In the genomic region with DNA sequence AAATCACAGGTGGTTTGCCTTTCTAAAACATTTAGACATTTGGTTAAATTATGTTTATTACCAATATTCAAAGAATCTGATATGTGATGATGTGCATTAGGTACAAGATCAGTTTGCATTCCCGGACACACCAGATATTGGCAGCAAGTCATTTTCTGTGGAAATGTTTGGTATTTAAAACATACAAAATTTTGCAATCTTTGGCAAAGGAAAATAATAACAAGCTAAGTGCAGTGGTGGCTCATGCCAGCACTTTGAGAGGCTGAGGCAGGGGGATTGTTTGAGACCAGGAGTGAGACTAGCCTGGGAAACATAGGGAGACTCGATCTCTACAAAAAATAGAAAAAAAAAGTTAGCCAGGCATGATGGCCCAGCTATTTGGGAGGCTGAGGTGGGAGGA, we compare ENCODE assay signal across 1 cellular context.
TF ChIP-seq lines count a peak whose summit lies in the region.

No MANE protein-coding gene starts in this region.

TF ChIP-seq in GM23338, 12 proteins besides CTCF, POLR2A, EP300 and RAD21 (continued from another document):
- TF ChIP-seq, protein P1, sequence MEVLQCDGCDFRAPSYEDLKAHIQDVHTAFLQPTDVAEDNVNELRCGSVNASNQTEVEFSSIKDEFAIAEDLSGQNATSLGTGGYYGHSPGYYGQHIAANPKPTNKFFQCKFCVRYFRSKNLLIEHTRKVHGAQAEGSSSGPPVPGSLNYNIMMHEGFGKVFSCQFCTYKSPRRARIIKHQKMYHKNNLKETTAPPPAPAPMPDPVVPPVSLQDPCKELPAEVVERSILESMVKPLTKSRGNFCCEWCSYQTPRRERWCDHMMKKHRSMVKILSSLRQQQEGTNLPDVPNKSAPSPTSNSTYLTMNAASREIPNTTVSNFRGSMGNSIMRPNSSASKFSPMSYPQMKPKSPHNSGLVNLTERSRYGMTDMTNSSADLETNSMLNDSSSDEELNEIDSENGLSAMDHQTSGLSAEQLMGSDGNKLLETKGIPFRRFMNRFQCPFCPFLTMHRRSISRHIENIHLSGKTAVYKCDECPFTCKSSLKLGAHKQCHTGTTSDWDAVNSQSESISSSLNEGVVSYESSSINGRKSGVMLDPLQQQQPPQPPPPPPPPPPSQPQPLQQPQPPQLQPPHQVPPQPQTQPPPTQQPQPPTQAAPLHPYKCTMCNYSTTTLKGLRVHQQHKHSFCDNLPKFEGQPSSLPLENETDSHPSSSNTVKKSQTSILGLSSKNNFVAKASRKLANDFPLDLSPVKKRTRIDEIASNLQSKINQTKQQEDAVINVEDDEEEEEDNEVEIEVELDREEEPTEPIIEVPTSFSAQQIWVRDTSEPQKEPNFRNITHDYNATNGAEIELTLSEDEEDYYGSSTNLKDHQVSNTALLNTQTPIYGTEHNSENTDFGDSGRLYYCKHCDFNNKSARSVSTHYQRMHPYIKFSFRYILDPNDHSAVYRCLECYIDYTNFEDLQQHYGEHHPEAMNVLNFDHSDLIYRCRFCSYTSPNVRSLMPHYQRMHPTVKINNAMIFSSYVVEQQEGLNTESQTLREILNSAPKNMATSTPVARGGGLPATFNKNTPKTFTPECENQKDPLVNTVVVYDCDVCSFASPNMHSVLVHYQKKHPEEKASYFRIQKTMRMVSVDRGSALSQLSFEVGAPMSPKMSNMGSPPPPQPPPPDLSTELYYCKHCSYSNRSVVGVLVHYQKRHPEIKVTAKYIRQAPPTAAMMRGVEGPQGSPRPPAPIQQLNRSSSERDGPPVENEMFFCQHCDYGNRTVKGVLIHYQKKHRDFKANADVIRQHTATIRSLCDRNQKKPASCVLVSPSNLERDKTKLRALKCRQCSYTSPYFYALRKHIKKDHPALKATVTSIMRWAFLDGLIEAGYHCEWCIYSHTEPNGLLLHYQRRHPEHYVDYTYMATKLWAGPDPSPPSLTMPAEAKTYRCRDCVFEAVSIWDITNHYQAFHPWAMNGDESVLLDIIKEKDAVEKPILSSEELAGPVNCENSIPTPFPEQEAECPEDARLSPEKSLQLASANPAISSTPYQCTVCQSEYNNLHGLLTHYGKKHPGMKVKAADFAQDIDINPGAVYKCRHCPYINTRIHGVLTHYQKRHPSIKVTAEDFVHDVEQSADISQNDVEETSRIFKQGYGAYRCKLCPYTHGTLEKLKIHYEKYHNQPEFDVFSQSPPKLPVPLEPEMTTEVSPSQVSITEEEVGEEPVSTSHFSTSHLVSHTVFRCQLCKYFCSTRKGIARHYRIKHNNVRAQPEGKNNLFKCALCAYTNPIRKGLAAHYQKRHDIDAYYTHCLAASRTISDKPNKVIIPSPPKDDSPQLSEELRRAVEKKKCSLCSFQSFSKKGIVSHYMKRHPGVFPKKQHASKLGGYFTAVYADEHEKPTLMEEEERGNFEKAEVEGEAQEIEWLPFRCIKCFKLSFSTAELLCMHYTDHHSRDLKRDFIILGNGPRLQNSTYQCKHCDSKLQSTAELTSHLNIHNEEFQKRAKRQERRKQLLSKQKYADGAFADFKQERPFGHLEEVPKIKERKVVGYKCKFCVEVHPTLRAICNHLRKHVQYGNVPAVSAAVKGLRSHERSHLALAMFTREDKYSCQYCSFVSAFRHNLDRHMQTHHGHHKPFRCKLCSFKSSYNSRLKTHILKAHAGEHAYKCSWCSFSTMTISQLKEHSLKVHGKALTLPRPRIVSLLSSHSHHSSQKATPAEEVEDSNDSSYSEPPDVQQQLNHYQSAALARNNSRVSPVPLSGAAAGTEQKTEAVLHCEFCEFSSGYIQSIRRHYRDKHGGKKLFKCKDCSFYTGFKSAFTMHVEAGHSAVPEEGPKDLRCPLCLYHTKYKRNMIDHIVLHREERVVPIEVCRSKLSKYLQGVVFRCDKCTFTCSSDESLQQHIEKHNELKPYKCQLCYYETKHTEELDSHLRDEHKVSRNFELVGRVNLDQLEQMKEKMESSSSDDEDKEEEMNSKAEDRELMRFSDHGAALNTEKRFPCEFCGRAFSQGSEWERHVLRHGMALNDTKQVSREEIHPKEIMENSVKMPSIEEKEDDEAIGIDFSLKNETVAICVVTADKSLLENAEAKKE (CRISPR knock-in tag; IDR thresholded peaks at IDR 0.05) = no peak
- no peak for TF ChIP-seq REST (IDR thresholded peaks at IDR 0.05; ENCODE audit: unreplicated experiment)
TF ChIP-seq in GM23338: peak in this region for 0.
